Comparison of ENCODE assay signal across 8 cellular contexts in genomic region chr14:70972107-70972976, GRCh38.
DNase-seq lines count a peak whose midpoint lies in the region; ATAC-seq and TF ChIP-seq lines count a peak whose summit lies in the region.

No MANE protein-coding gene starts in this region.

- H3K4me3 ChIP-seq in GM12864 (ENCODE audit: low read depth, low read length) (no peak overlapping the region), upper lobe of right lung (no peak overlapping the region)

- no peaks in the 10 kb centered on the region for H3K4me1 ChIP-seq in upper lobe of right lung

- intact Hi-C loops in head of caudate nucleus (cut with DNase I) (loop anchor here (5.0 kb wide), 2 partner anchors 65 to 150 kb away; partner anchors contain the start of gene PCNX1), posterior cingulate gyrus (cut with DNase I) (loop anchor here (1.0 to 2.0 kb wide), 2 partner anchors 65 to 156 kb away; partner anchors contain the start of gene PCNX1), upper lobe of right lung (cut with DNase I) (loop anchor here (10.0 kb wide), 1 partner anchor 158 kb away; no protein-coding TSS in a partner anchor)

- peaks cover 1% of the 10 kb centered on the region for H3K36me3 Mint-ChIP-seq in activated naive CD4-positive, alpha-beta T cell treated with anti-CD3 and anti-CD28 coated beads, Interleukin-2, amount 50 U/mL, for 24 hours

- no peaks in the 10 kb centered on the region for H3K27me3 Mint-ChIP-seq in activated naive CD4-positive, alpha-beta T cell treated with anti-CD3 and anti-CD28 coated beads, Interleukin-2, amount 50 U/mL, for 24 hours

- no peaks in the 10 kb centered on the region for H3K27me3 ChIP-seq in upper lobe of right lung

- DNase-seq in GM12864 (ENCODE audit: low read depth) = peak; percentile 71
- peak; percentile 65 for DNase-seq in NCI-H1105 (lab: John Stamatoyannopoulos, UW)
- peak; percentile 21 for DNase-seq in SKM-1 treated with dmso at 0.1 percent for 144 hours (lab: John Stamatoyannopoulos, UW; ENCODE audit: unreplicated experiment)
- peak; percentile 47 to 97 (median 90) for DNase-seq in head of caudate nucleus
- peak; percentile 38 to 95 (median 85) for DNase-seq in posterior cingulate gyrus
- DNase-seq in upper lobe of right lung = peak; percentile 68

- no peaks in the 10 kb centered on the region for H3K9me3 Mint-ChIP-seq in activated naive CD4-positive, alpha-beta T cell treated with anti-CD3 and anti-CD28 coated beads, Interleukin-2, amount 50 U/mL, for 24 hours

- ATAC-seq in upper lobe of right lung = peak; percentile 95
- no peak for ATAC-seq in HG03442 (IDR thresholded peaks at IDR 0.05; ENCODE audit: unreplicated experiment)

- H3K36me3 ChIP-seq in upper lobe of right lung = peaks cover 30% of the 10 kb centered on the region

- TF ChIP-seq CTCF in GM12864 (IDR thresholded peaks at IDR 0.05; ENCODE audit: low read depth, low read length, missing control alignments) = peak; percentile 86
- peak; percentile 97 for TF ChIP-seq CTCF in upper lobe of right lung (IDR thresholded peaks at IDR 0.05)

- no peak overlapping the region for H3K4me3 Mint-ChIP-seq in activated naive CD4-positive, alpha-beta T cell treated with anti-CD3 and anti-CD28 coated beads, Interleukin-2, amount 50 U/mL, for 24 hours

- peak overlapping the region; percentile 76 for H3K27ac Mint-ChIP-seq in activated naive CD4-positive, alpha-beta T cell treated with anti-CD3 and anti-CD28 coated beads, Interleukin-2, amount 50 U/mL, for 24 hours

- no peaks in the 10 kb centered on the region for H3K9me3 ChIP-seq in upper lobe of right lung

- peaks cover 58% of the 10 kb centered on the region for H3K4me1 Mint-ChIP-seq in activated naive CD4-positive, alpha-beta T cell treated with anti-CD3 and anti-CD28 coated beads, Interleukin-2, amount 50 U/mL, for 24 hours

- H3K27ac ChIP-seq in upper lobe of right lung = no peak overlapping the region

Comparison
In these comparisons a context has a peak if more than half of its experiments do, and no peak if none do; other contexts are left out.
1. DNase-seq: peak in every context shown above with its lines; median percentile 90 in head of caudate nucleus; 85 in posterior cingulate gyrus; 71 in GM12864; 68 in upper lobe of right lung; 65 in NCI-H1105; 21 in SKM-1 treated with dmso at 0.1 percent for 144 hours.